In the genomic region with DNA sequence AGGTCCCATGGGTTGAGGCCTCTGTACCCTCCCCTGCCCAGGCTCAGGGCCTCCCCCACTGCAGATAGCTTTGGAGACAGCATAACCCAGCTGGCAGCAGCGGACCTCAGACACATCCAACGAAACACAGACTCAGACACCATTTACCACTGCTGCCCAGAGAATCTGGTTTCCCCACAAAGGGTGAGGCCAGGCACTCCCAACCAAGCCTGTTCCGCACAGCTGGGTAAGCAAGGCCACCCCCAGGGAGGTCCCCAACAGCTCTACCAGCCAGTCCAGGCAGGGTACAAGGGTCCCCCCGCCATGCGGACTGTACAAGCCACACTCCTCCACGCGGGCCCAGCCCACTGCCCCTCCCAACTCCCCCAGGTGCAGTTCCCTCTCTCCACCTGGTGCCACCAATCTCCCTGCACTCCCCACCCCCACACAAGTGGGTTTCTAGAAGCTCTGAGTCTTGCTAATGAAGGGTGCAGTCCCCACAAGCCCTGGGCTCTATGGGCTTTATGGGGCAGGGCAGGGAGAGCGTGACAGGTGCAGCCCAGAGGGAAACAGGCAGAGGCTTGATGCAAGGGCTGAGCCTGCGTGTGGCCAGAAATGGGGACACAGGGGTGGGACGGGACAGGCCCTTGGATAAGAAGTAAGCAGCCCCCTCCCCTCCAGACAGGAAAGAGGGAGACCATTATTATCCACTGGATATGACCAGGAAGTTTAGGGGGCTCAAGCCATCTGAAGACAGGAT, we compare ENCODE assay signal across 8 cellular contexts. TPM values are rescaled to one million over a fixed set of nuclear protein-coding genes. Genes with fewer than 3 reads are reported as not detected.
DNase-seq lines count a peak whose midpoint lies in the region; ATAC-seq and TF ChIP-seq lines count a peak whose summit lies in the region.
"Had no signal": no experiment of that assay in that cellular context is flagged by ENCODE, and none has a peak within 500 bp of the region (broad histone marks: within the 10 kb centered on the region; RNA-seq: fewer than 3 reads in every experiment).

No MANE protein-coding gene starts in this region.

- no peak overlapping the region for H3K4me3 ChIP-seq in right atrium auricular region

- no peaks in the 10 kb centered on the region for H3K36me3 Mint-ChIP-seq in T-cell

- H3K27me3 ChIP-seq in right atrium auricular region = no peaks in the 10 kb centered on the region

- DNase-seq in T-cell = peak in 1 of 34 experiments; percentile 41
- DNase-seq in right atrium auricular region (ENCODE audit: low spot score) = no peak
- DNase-seq in NK-92 treated with Interleukin-12 subunit alpha and Interleukin-12 subunit beta, amount 100 ng/mL, for 24 hours (lab: John Stamatoyannopoulos, UW) = no peak
- no peak for DNase-seq in 8988T

- POLR2A ChIA-PET in T-cell (lab: Charles Lee) = interaction anchor here in 1 of 2 donors (0.6 kb wide), 2 partner anchors 12 to 457 kb away, joined by 6 to 7 read pairs; no protein-coding TSS in a partner anchor

- peaks cover 0 to 61% of the 10 kb centered on the region in 2 donors for H3K4me1 ChIP-seq in right atrium auricular region

- H3K27ac Mint-ChIP-seq in T-cell = peak overlapping the region; percentile 86 to 91

- ATAC-seq in HG02938 (IDR thresholded peaks at IDR 0.05; ENCODE audit: unreplicated experiment) (peak; percentile 31), T-cell (replicated peaks in 1 of 4) (peak; percentile 11 to 37 (median 22))

- peaks cover 34 to 68% (median 47%) of the 10 kb centered on the region in 3 donors for H3K4me1 Mint-ChIP-seq in T-cell

- H3K27ac ChIP-seq in right atrium auricular region (peak overlapping the region; percentile 71 to 72), temporal lobe (ENCODE audit: low read depth, low read length) (peak overlapping the region; percentile 74)

- no peaks in the 10 kb centered on the region for H3K9me3 Mint-ChIP-seq in T-cell

- H3K9me3 ChIP-seq in right atrium auricular region = no peaks in the 10 kb centered on the region

- peak overlapping the region; percentile 63 to 83 (median 83) for H3K4me3 Mint-ChIP-seq in T-cell

- TF ChIP-seq CTCF in right atrium auricular region (IDR thresholded peaks at IDR 0.05) = no peak

- H3K27me3 Mint-ChIP-seq in T-cell = no peaks in the 10 kb centered on the region

- TF ChIP-seq POLR2A in GM19099 (IDR thresholded peaks at IDR 0.05; ENCODE audit: extremely low read depth, insufficient read length, low read depth) = peak; percentile 32

- no peaks in the 10 kb centered on the region for H3K36me3 ChIP-seq in right atrium auricular region

- CTCF ChIA-PET in T-cell (lab: Charles Lee) = interaction anchor here (0.5 to 0.8 kb wide), 3 partner anchors 24 to 413 kb away, joined by 4 to 8 read pairs (median 4); no protein-coding TSS in a partner anchor

RNA-seq across cellular contexts. Expression of a gene that starts 8.8 kb away (rescaled TPM):
- total RNA-seq in T-cell = 10 to 100 TPM; 35.2 to 99.0 (median 74.0) TPM
- 10 to 100 TPM; 13.6 to 14.8 TPM for total RNA-seq in right atrium auricular region
- total RNA-seq in temporal lobe = 2.7 TPM

RNA-seq across cellular contexts. Expression of a gene that starts 25.0 kb away (rescaled TPM):
- not detected for total RNA-seq in T-cell
- not detected for total RNA-seq in right atrium auricular region
- total RNA-seq in temporal lobe = not detected
- total RNA-seq: T-helper 1 cell treated with Interleukin-12 subunit alpha and Interleukin-12 subunit beta and Interleukin-4 antibody, amounts not matched to agents 30 ng/mL and 1 ng/mL, for 36 hours had no signal

RNA-seq across cellular contexts. Expression of a gene that starts 39.5 kb away (rescaled TPM):
- 10 to 100 TPM; 33.9 to 57.8 (median 47.5) TPM for total RNA-seq in T-cell
- total RNA-seq in right atrium auricular region = 10 to 100 TPM; 19.5 to 21.8 TPM
- 30.7 TPM for total RNA-seq in temporal lobe

RNA-seq across cellular contexts. Expression of a gene that starts 45.1 kb away (rescaled TPM):
- total RNA-seq in T-cell = under 1 TPM; 0.20 to 0.76 (median 0.65) TPM
- total RNA-seq in right atrium auricular region = 10 to 100 TPM; 23.0 to 48.7 TPM
- total RNA-seq in temporal lobe = 2.0 TPM

RNA-seq across cellular contexts. Expression of a gene that starts 47.4 kb away (rescaled TPM):
- total RNA-seq in T-cell = 1 to 10 TPM in 2 of 5 donors, under 1 TPM in 3; 0.66 to 1.3 (median 0.92) TPM
- 1 to 10 TPM; 2.1 to 3.5 TPM for total RNA-seq in right atrium auricular region
- 2.0 TPM for total RNA-seq in temporal lobe
- total RNA-seq: T-helper 1 cell treated with Interleukin-12 subunit alpha and Interleukin-12 subunit beta and Interleukin-4 antibody, amounts not matched to agents 30 ng/mL and 1 ng/mL, for 36 hours had no signal
